3 cellular contexts compared by ENCODE assay signal in the genomic region with DNA sequence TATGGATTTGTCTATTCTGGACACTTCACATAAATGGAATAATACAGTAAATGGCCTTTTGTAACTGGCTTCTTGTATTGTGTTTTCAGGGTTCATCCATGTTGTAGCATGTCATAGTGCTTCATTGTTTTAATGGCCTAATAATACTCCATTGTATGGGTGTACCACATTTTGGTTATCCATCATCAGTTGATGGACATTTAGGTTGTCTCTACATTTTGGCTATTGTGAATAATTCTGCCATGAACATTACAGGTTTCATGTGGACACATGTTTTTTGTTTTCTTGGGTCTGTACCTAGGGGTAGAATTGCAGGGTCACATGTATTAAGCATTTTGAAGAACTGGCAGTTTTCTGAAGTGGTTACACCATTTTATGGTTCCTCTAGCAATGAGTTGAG.
TF ChIP-seq lines count a peak whose summit lies in the region.

No MANE protein-coding gene starts in this region.

TF ChIP-seq in SK-N-SH treated with all-trans-retinoic acid at 6 μM for 48 hours, 23 proteins besides CTCF, POLR2A, EP300 and RAD21:
- TF ChIP-seq, protein P1, sequence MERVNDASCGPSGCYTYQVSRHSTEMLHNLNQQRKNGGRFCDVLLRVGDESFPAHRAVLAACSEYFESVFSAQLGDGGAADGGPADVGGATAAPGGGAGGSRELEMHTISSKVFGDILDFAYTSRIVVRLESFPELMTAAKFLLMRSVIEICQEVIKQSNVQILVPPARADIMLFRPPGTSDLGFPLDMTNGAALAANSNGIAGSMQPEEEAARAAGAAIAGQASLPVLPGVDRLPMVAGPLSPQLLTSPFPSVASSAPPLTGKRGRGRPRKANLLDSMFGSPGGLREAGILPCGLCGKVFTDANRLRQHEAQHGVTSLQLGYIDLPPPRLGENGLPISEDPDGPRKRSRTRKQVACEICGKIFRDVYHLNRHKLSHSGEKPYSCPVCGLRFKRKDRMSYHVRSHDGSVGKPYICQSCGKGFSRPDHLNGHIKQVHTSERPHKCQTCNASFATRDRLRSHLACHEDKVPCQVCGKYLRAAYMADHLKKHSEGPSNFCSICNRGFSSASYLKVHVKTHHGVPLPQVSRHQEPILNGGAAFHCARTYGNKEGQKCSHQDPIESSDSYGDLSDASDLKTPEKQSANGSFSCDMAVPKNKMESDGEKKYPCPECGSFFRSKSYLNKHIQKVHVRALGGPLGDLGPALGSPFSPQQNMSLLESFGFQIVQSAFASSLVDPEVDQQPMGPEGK (CRISPR knock-in tag; IDR thresholded peaks at IDR 0.05; ENCODE audit: borderline replicate concordance): no peak
- peak; percentile 97 for TF ChIP-seq ZNF8 (CRISPR knock-in tag; IDR thresholded peaks at IDR 0.05)

TF ChIP-seq in SK-N-SH, 30 proteins besides CTCF, POLR2A, EP300 and RAD21 (continued from another document):
- TF ChIP-seq, protein P2, sequence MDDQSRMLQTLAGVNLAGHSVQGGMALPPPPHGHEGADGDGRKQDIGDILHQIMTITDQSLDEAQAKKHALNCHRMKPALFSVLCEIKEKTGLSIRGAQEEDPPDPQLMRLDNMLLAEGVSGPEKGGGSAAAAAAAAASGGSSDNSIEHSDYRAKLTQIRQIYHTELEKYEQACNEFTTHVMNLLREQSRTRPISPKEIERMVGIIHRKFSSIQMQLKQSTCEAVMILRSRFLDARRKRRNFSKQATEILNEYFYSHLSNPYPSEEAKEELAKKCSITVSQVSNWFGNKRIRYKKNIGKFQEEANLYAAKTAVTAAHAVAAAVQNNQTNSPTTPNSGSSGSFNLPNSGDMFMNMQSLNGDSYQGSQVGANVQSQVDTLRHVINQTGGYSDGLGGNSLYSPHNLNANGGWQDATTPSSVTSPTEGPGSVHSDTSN (IDR thresholded peaks at IDR 0.05): no peak
- TF ChIP-seq TEAD4 (IDR thresholded peaks at IDR 0.05; ENCODE audit: borderline replicate concordance, insufficient read depth): no peak
- TF ChIP-seq RFX5 (IDR thresholded peaks at IDR 0.05; ENCODE audit: low read length): no peak
- TF ChIP-seq RXRA (IDR thresholded peaks at IDR 0.05; ENCODE audit: borderline replicate concordance, low read depth): no peak
- TF ChIP-seq, protein P3, sequence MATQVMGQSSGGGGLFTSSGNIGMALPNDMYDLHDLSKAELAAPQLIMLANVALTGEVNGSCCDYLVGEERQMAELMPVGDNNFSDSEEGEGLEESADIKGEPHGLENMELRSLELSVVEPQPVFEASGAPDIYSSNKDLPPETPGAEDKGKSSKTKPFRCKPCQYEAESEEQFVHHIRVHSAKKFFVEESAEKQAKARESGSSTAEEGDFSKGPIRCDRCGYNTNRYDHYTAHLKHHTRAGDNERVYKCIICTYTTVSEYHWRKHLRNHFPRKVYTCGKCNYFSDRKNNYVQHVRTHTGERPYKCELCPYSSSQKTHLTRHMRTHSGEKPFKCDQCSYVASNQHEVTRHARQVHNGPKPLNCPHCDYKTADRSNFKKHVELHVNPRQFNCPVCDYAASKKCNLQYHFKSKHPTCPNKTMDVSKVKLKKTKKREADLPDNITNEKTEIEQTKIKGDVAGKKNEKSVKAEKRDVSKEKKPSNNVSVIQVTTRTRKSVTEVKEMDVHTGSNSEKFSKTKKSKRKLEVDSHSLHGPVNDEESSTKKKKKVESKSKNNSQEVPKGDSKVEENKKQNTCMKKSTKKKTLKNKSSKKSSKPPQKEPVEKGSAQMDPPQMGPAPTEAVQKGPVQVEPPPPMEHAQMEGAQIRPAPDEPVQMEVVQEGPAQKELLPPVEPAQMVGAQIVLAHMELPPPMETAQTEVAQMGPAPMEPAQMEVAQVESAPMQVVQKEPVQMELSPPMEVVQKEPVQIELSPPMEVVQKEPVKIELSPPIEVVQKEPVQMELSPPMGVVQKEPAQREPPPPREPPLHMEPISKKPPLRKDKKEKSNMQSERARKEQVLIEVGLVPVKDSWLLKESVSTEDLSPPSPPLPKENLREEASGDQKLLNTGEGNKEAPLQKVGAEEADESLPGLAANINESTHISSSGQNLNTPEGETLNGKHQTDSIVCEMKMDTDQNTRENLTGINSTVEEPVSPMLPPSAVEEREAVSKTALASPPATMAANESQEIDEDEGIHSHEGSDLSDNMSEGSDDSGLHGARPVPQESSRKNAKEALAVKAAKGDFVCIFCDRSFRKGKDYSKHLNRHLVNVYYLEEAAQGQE (IDR thresholded peaks at IDR 0.05; ENCODE audit: low read depth, low read length): no peak

TF ChIP-seq in HepG2, 621 proteins besides CTCF, POLR2A, EP300 and RAD21 (continued from another document):
- TF ChIP-seq, protein P4, sequence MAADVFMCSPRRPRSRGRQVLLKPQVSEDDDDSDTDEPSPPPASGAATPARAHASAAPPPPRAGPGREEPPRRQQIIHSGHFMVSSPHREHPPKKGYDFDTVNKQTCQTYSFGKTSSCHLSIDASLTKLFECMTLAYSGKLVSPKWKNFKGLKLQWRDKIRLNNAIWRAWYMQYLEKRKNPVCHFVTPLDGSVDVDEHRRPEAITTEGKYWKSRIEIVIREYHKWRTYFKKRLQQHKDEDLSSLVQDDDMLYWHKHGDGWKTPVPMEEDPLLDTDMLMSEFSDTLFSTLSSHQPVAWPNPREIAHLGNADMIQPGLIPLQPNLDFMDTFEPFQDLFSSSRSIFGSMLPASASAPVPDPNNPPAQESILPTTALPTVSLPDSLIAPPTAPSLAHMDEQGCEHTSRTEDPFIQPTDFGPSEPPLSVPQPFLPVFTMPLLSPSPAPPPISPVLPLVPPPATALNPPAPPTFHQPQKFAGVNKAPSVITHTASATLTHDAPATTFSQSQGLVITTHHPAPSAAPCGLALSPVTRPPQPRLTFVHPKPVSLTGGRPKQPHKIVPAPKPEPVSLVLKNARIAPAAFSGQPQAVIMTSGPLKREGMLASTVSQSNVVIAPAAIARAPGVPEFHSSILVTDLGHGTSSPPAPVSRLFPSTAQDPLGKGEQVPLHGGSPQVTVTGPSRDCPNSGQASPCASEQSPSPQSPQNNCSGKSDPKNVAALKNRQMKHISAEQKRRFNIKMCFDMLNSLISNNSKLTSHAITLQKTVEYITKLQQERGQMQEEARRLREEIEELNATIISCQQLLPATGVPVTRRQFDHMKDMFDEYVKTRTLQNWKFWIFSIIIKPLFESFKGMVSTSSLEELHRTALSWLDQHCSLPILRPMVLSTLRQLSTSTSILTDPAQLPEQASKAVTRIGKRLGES (CRISPR knock-in tag; IDR thresholded peaks at IDR 0.05; ENCODE audit: borderline replicate concordance): no peak
- TF ChIP-seq CREM (IDR thresholded peaks at IDR 0.05): no peak
- TF ChIP-seq CREM (CRISPR knock-in tag; IDR thresholded peaks at IDR 0.05): no peak
- TF ChIP-seq HHEX (CRISPR knock-in tag; IDR thresholded peaks at IDR 0.05): no peak
- TF ChIP-seq HOXA7 (CRISPR knock-in tag; IDR thresholded peaks at IDR 0.05): no peak
- no peak for TF ChIP-seq GATAD1 (CRISPR knock-in tag; IDR thresholded peaks at IDR 0.05)
- no peak for TF ChIP-seq NFE2 (CRISPR knock-in tag; IDR thresholded peaks at IDR 0.05)
- no peak for TF ChIP-seq ZNF569 (CRISPR knock-in tag; IDR thresholded peaks at IDR 0.05; ENCODE audit: borderline replicate concordance)
- TF ChIP-seq, protein P5, sequence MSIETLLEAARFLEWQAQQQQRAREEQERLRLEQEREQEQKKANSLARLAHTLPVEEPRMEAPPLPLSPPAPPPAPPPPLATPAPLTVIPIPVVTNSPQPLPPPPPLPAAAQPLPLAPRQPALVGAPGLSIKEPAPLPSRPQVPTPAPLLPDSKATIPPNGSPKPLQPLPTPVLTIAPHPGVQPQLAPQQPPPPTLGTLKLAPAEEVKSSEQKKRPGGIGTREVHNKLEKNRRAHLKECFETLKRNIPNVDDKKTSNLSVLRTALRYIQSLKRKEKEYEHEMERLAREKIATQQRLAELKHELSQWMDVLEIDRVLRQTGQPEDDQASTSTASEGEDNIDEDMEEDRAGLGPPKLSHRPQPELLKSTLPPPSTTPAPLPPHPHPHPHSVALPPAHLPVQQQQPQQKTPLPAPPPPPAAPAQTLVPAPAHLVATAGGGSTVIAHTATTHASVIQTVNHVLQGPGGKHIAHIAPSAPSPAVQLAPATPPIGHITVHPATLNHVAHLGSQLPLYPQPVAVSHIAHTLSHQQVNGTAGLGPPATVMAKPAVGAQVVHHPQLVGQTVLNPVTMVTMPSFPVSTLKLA (IDR thresholded peaks at IDR 0.05): 0 out of 2 replicates have a peak, but pooled peaks have one; percentile 19
- no peak for TF ChIP-seq MIXL1 (CRISPR knock-in tag; IDR thresholded peaks at IDR 0.05)
- TF ChIP-seq, protein P6, sequence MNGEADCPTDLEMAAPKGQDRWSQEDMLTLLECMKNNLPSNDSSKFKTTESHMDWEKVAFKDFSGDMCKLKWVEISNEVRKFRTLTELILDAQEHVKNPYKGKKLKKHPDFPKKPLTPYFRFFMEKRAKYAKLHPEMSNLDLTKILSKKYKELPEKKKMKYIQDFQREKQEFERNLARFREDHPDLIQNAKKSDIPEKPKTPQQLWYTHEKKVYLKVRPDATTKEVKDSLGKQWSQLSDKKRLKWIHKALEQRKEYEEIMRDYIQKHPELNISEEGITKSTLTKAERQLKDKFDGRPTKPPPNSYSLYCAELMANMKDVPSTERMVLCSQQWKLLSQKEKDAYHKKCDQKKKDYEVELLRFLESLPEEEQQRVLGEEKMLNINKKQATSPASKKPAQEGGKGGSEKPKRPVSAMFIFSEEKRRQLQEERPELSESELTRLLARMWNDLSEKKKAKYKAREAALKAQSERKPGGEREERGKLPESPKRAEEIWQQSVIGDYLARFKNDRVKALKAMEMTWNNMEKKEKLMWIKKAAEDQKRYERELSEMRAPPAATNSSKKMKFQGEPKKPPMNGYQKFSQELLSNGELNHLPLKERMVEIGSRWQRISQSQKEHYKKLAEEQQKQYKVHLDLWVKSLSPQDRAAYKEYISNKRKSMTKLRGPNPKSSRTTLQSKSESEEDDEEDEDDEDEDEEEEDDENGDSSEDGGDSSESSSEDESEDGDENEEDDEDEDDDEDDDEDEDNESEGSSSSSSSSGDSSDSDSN (CRISPR knock-in tag; IDR thresholded peaks at IDR 0.05): no peak
- TF ChIP-seq, protein P7, sequence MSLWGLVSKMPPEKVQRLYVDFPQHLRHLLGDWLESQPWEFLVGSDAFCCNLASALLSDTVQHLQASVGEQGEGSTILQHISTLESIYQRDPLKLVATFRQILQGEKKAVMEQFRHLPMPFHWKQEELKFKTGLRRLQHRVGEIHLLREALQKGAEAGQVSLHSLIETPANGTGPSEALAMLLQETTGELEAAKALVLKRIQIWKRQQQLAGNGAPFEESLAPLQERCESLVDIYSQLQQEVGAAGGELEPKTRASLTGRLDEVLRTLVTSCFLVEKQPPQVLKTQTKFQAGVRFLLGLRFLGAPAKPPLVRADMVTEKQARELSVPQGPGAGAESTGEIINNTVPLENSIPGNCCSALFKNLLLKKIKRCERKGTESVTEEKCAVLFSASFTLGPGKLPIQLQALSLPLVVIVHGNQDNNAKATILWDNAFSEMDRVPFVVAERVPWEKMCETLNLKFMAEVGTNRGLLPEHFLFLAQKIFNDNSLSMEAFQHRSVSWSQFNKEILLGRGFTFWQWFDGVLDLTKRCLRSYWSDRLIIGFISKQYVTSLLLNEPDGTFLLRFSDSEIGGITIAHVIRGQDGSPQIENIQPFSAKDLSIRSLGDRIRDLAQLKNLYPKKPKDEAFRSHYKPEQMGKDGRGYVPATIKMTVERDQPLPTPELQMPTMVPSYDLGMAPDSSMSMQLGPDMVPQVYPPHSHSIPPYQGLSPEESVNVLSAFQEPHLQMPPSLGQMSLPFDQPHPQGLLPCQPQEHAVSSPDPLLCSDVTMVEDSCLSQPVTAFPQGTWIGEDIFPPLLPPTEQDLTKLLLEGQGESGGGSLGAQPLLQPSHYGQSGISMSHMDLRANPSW (CRISPR knock-in tag; IDR thresholded peaks at IDR 0.05; ENCODE audit: borderline replicate concordance): 0 out of 2 replicates have a peak, but pooled peaks have one; percentile 29
- TF ChIP-seq ZNF460 (CRISPR knock-in tag; IDR thresholded peaks at IDR 0.05; ENCODE audit: borderline replicate concordance): no peak
